22 cellular contexts compared by ENCODE assay signal in the genomic region with DNA sequence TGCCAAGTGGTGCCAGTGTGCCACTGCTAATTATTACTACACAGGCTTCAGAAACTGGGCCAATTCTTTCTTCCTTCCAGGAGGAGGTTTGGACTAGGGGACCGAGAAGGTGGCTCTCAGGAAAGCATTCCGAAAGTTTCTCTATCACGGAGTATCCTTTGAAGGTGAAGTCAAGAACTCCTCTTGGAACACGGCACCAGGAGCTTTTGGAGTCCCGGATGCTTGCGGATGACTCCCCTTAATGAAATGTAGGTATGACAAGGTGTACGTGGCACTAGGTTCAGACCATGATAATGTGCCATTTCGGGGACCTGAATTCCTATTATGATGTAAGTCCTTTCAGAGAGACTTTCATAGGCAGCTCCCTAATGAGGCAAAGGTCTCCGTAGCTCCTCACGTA.
"Had no signal": no experiment of that assay in that cellular context is flagged by ENCODE, and none has a peak within 500 bp of the region (broad histone marks: within the 10 kb centered on the region; RNA-seq: fewer than 3 reads in every experiment).

No MANE protein-coding gene starts in this region.

- H3K36me3 Mint-ChIP-seq: activated naive CD4-positive, alpha-beta T cell treated with anti-CD3 and anti-CD28 coated beads, Interleukin-2, amount 10 ng/mL, durations not matched to agents 7 days and 5 days had no signal

- ATAC-seq: activated CD8-positive, alpha-beta T cell treated with anti-CD3 and anti-CD28 coated beads for 36 hours; activated T-cell treated with anti-CD3 and anti-CD28 coated beads, Interleukin-2, amount 50 U/mL, for 72 hours had no signal

- H3K4me3 Mint-ChIP-seq: activated CD4-positive, alpha-beta T cell treated with anti-CD3 and anti-CD28 coated beads, Interleukin-2, amount 10 ng/mL, durations not matched to agents 7 days and 5 days; activated CD8-positive, alpha-beta T cell treated with anti-CD3 and anti-CD28 coated beads for 36 hours; activated naive CD4-positive, alpha-beta T cell treated with anti-CD3 and anti-CD28 coated beads, Interleukin-2, amount 10 ng/mL, durations not matched to agents 7 days and 5 days; activated naive CD8-positive, alpha-beta T cell treated with anti-CD3 and anti-CD28 coated beads for 36 hours; activated T-cell treated with anti-CD3 and anti-CD28 coated beads, Interleukin-2, amount 50 U/mL, for 72 hours had no signal

- H3K27ac Mint-ChIP-seq: activated CD4-positive, alpha-beta T cell treated with anti-CD3 and anti-CD28 coated beads, Interleukin-2, amount 10 ng/mL, durations not matched to agents 7 days and 5 days; activated CD8-positive, alpha-beta T cell treated with anti-CD3 and anti-CD28 coated beads for 36 hours; activated naive CD4-positive, alpha-beta T cell treated with anti-CD3 and anti-CD28 coated beads, Interleukin-2, amount 10 ng/mL, durations not matched to agents 7 days and 5 days; activated naive CD8-positive, alpha-beta T cell treated with anti-CD3 and anti-CD28 coated beads for 36 hours; activated T-cell treated with anti-CD3 and anti-CD28 coated beads, Interleukin-2, amount 50 U/mL, for 72 hours; activated T-helper 2 cell treated with anti-CD3 and anti-CD28 coated beads, Interferon-gamma antibody, Interleukin-2, Interleukin-4, amounts not matched to agents 10 μg/mL and 5 μg/mL and 100 μg/mL, durations not matched to agents 14 hours and 24 hours and 36 hours had no signal

- DNase-seq: activated CD4-positive, alpha-beta T cell treated with anti-CD3 and anti-CD28 coated beads, Interleukin-2, amount 10 ng/mL, durations not matched to agents 7 days and 5 days; activated CD4-positive, CD25-positive, alpha-beta regulatory T cell; activated CD8-positive, alpha-beta memory T cell treated with anti-CD3 and anti-CD28 coated beads, Interleukin-2, amount 50 U/mL, for 4 hours; activated CD8-positive, alpha-beta T cell treated with anti-CD3 and anti-CD28 coated beads for 36 hours; activated gamma-delta T cell treated with Interleukin-2 at 50 U/mL for 16 hours; activated naive CD4-positive, alpha-beta T cell treated with anti-CD3 and anti-CD28 coated beads, Interleukin-2, amount 10 ng/mL, durations not matched to agents 7 days and 5 days; activated naive CD8-positive, alpha-beta T cell treated with anti-CD3 and anti-CD28 coated beads for 36 hours; activated T-cell treated with anti-CD3 and anti-CD28 coated beads, Interleukin-2, amount 50 U/mL, for 72 hours; Kasumi-1; KBM-7; NCI-H1092 treated with DMSO at 0.1 percent for 48 hours; NCI-H1417 treated with DMSO at 0.1 percent for 48 hours; NCI-H1694 treated with DMSO at 0.1 percent for 48 hours; NCI-H2029 treated with DMSO at 0.1 percent for 48 hours; NCI-H345; NCI-H510A; NCI-H526 treated with DMSO at 0.1 percent for 48 hours; NCI-H82; SIG-M5; T-helper 1 cell had no signal

- H3K9me3 Mint-ChIP-seq: activated CD4-positive, alpha-beta T cell treated with anti-CD3 and anti-CD28 coated beads, Interleukin-2, amount 10 ng/mL, durations not matched to agents 7 days and 5 days; activated CD8-positive, alpha-beta T cell treated with anti-CD3 and anti-CD28 coated beads for 36 hours; activated naive CD4-positive, alpha-beta T cell treated with anti-CD3 and anti-CD28 coated beads, Interleukin-2, amount 10 ng/mL, durations not matched to agents 7 days and 5 days; activated naive CD8-positive, alpha-beta T cell treated with anti-CD3 and anti-CD28 coated beads for 36 hours; activated T-cell treated with anti-CD3 and anti-CD28 coated beads, Interleukin-2, amount 50 U/mL, for 72 hours; activated T-helper 2 cell treated with anti-CD3 and anti-CD28 coated beads, Interferon-gamma antibody, Interleukin-2, Interleukin-4, amounts not matched to agents 10 μg/mL and 5 μg/mL and 100 μg/mL, durations not matched to agents 14 hours and 24 hours and 36 hours had no signal

- H3K27me3 Mint-ChIP-seq: activated CD4-positive, alpha-beta T cell treated with anti-CD3 and anti-CD28 coated beads, Interleukin-2, amount 10 ng/mL, durations not matched to agents 7 days and 5 days; activated CD8-positive, alpha-beta T cell treated with anti-CD3 and anti-CD28 coated beads for 36 hours; activated naive CD4-positive, alpha-beta T cell treated with anti-CD3 and anti-CD28 coated beads, Interleukin-2, amount 10 ng/mL, durations not matched to agents 7 days and 5 days; activated naive CD8-positive, alpha-beta T cell treated with anti-CD3 and anti-CD28 coated beads for 36 hours had no signal

- H3K27ac ChIP-seq: VCaP had no signal

- H3K4me1 Mint-ChIP-seq: activated CD4-positive, alpha-beta T cell treated with anti-CD3 and anti-CD28 coated beads, Interleukin-2, amount 10 ng/mL, durations not matched to agents 7 days and 5 days; activated naive CD4-positive, alpha-beta T cell treated with anti-CD3 and anti-CD28 coated beads, Interleukin-2, amount 10 ng/mL, durations not matched to agents 7 days and 5 days; activated naive CD8-positive, alpha-beta T cell treated with anti-CD3 and anti-CD28 coated beads for 36 hours had no signal
